In the genomic region with DNA sequence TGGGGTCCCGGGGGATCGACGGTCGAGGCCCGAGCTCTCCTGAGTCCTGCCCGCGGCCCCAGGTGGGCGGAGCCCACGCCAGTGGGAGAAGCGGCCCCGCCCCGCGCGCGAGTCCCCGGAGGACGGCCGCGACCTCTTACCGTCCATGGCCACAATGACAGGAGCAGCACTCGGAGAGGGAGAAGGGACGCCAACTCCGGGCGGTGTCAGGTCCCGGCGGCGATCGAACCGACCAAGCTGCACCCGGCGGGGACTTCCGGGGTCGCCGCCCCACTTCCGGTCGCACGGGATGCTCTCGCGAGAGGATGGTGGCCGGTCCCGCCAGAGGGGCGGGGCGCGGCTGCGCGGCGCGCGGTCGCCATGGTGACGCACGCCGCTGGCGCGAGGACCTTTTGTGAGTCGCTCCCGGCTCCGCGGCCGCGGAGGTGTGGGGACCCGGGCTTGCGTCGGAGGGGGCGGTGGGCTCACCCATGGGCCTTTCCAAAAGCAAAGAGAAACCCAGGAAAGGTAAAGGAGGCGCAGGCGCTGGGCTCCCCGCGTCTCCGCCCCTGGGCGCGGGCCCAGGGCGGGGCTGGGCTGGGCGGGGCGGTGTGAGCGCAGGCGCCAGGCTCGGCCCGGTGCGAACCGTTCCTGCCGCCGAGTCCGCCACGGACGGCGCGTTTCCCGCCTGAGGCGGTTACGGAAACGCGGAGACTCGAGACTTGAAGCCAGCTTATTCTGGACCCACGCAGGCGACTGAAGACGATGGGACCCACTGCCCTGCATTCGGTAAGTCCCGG, we compare ENCODE assay signal across 8 cellular contexts. TPM values are rescaled to one million over a fixed set of nuclear protein-coding genes. Genes with fewer than 3 reads are reported as not detected.
DNase-seq lines count a peak whose midpoint lies in the region; ATAC-seq and TF ChIP-seq lines count a peak whose summit lies in the region.

Gene CHMP1A, minus strand, starts transcription at position 267 of the 779 bp plus-strand sequence. Its CDS starts 120 bp downstream, at position 147.
Gene SPATA33, plus strand, starts transcription at position 395 of the 779 bp plus-strand sequence. Its CDS starts 76 bp downstream, at position 471.

- H4K20me1 ChIP-seq in OCI-LY7 (ENCODE audit: insufficient read depth, low read length): no peaks in the 10 kb centered on the region

- peak within 1 kb of the TSS; percentile 73 for H3K27ac ChIP-seq in HUES48 (ENCODE audit: low read depth, low read length)
- H3K27ac ChIP-seq in OCI-LY7 (ENCODE audit: low read depth, low read length, poor library complexity, severe bottlenecking): peak within 1 kb of the TSS; percentile 53

- H3K4me1 ChIP-seq in HUES48 (ENCODE audit: control insufficient read depth, insufficient read depth, low read length) (no peaks in the 10 kb centered on the region), OCI-LY7 (ENCODE audit: insufficient read depth, low read length, poor library complexity, severe bottlenecking) (peaks cover 13% of the 10 kb centered on the region), mucosa of stomach (ENCODE audit: control insufficient read depth, insufficient read depth, low read length) (peaks cover 23% of the 10 kb centered on the region)

- no peak for TF ChIP-seq CTCF in OCI-LY7 (conservative IDR thresholded peaks at IDR 0.05; ENCODE audit: low read length)

- H3K9me3 ChIP-seq in HUES48 (ENCODE audit: control insufficient read depth, insufficient read depth, low read length): no peaks in the 10 kb centered on the region
- no peaks in the 10 kb centered on the region for H3K9me3 ChIP-seq in OCI-LY7 (ENCODE audit: low read length)
- no peaks in the 10 kb centered on the region for H3K9me3 ChIP-seq in mucosa of stomach (ENCODE audit: control insufficient read depth, low read length)

- H3K9ac ChIP-seq in HUES48 (ENCODE audit: low read depth, low read length): peak within 1 kb of the TSS; percentile 65
- H3K9ac ChIP-seq in mucosa of stomach (ENCODE audit: low read length): peak within 1 kb of the TSS; percentile 94

- peak; percentile 76 for TF ChIP-seq POLR2A in erythroblast (IDR thresholded peaks at IDR 0.05; ENCODE audit: low read length)

- H3K4me3 ChIP-seq in HUES48 (ENCODE audit: low read depth, low read length) (peak within 1 kb of the TSS; percentile 98), OCI-LY7 (ENCODE audit: low read depth, low read length, poor library complexity, severe bottlenecking) (peak within 1 kb of the TSS; percentile 98), mucosa of stomach (ENCODE audit: low read length) (peak within 1 kb of the TSS; percentile 85)

- TSS peak; percentile 74 for BruUV-seq in OCI-LY7 (replicated peaks; lab: Mats Ljungman, UMichigan)

- DNase-seq in DMS 273 (lab: John Stamatoyannopoulos, UW; ENCODE audit: unreplicated experiment) (peak; percentile 96), OCI-LY7 (ENCODE audit: low spot score) (peak; percentile 94), activated T-cell treated with anti-CD3 and anti-CD28 coated beads for 4 hours (peak; percentile 90), erythroblast (lab: John Stamatoyannopoulos, UW) (peak; percentile 94 to 97)
- DNase-seq in stimulated activated CD8-positive, alpha-beta memory T cell treated with anti-CD3 and anti-CD28 coated beads, Interleukin-4, amount 100 ng/mL, for 48 hours: peak; percentile 94

- H3K36me3 ChIP-seq in HUES48 (ENCODE audit: control insufficient read depth, insufficient read depth, low read length) (peaks cover 34% of the 10 kb centered on the region), OCI-LY7 (ENCODE audit: insufficient read depth, low read length) (peaks cover 36% of the 10 kb centered on the region), mucosa of stomach (ENCODE audit: control insufficient read depth, insufficient read depth, low read length) (peaks cover 5% of the 10 kb centered on the region)

- POLR2A ChIA-PET in OCI-LY7 (lab: Charles Lee): interaction anchor here (0.6 kb wide), 1 partner anchor 864 kb away, joined by 3 read pairs; no protein-coding TSS in a partner anchor

- no peaks in the 10 kb centered on the region for H3K9me2 ChIP-seq in OCI-LY7 (ENCODE audit: insufficient read depth, low read length)

- peak within 1 kb of the TSS; percentile 95 for H2AFZ ChIP-seq in OCI-LY7 (ENCODE audit: low read length)

- CTCF ChIA-PET in OCI-LY7 (lab: Charles Lee; ENCODE audit: unreplicated experiment): interaction anchor here (0.6 kb wide), 1 partner anchor 84 kb away, joined by 3 read pairs; no protein-coding TSS in a partner anchor

- H3K27me3 ChIP-seq in HUES48 (ENCODE audit: control insufficient read depth, insufficient read depth, low read length): no peaks in the 10 kb centered on the region
- H3K27me3 ChIP-seq in mucosa of stomach (ENCODE audit: control insufficient read depth, insufficient read depth, low read length): no peaks in the 10 kb centered on the region

- intact Hi-C loops in OCI-LY7 (cut with micrococcal nuclease; ENCODE audit: unreplicated experiment): loop anchor here (5.0 kb wide), 2 partner anchors 95 to 1005 kb away; partner anchors contain the start of genes CYBA and RPL13

- peak within 1 kb of the TSS; percentile 97 for H3K4me2 ChIP-seq in OCI-LY7 (ENCODE audit: low read length)

- peaks cover 26% of the 10 kb centered on the region for H3K79me2 ChIP-seq in OCI-LY7 (ENCODE audit: insufficient read depth, low read depth, low read length)

- ATAC-seq in GM21423 (IDR thresholded peaks at IDR 0.05; ENCODE audit: unreplicated experiment): peak; percentile 87

RNA-seq across cellular contexts. Expression of gene CHMP1A, which starts in this region (rescaled TPM):
- total RNA-seq in OCI-LY7 (2014; rRNA removed; shearing (Covaris generic)): 53.1 and 57.5 TPM in 2 replicates
- total RNA-seq in OCI-LY7 (2022): 67.2 and 76.2 TPM in 2 replicates

RNA-seq across cellular contexts. Expression of gene SPATA33, which starts in this region (rescaled TPM):
- total RNA-seq in OCI-LY7 (2014; rRNA removed; shearing (Covaris generic)): 8.6 and 9.4 TPM in 2 replicates
- 17.3 and 18.2 TPM in 2 replicates for total RNA-seq in OCI-LY7 (2022)

Comparison
In these comparisons a context has a peak if more than half of its experiments do, and no peak if none do; other contexts are left out.
1. Peak in every context shown above with its lines: DNase-seq, ATAC-seq, H3K4me3 ChIP-seq and H3K27ac ChIP-seq.